ENCODE assay signal across 18 cellular contexts in the genomic region with DNA sequence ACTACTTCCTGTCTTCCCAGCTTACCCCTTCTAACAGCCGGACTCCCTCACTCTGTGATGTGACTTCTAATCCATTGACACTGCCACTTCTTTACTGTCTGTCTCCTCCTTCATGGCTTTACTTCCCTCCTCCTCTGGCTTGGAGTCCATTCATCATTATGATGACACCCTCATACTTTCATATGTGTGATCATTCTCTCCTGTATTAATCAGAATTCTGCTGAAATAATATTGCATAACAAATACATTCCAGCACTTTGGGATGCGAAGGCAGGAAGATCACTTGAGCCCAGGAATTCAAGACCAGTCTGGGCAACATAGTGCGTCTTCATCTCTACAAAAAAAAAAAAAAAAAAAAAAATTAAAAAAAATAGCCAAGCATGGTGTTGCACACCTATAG.
"Had no signal": no experiment of that assay in that cellular context is flagged by ENCODE, and none has a peak within 500 bp of the region (broad histone marks: within the 10 kb centered on the region; RNA-seq: fewer than 3 reads in every experiment).

No MANE protein-coding gene starts in this region.

- H3K27ac Mint-ChIP-seq: activated naive CD8-positive, alpha-beta T cell; endodermal cell; mesothelial cell of epicardium; naive thymus-derived CD8-positive, alpha-beta T cell; progenitor cell of endocrine pancreas; WTC11 had no signal

- H3K9me3 Mint-ChIP-seq: endodermal cell had no signal

- H3K4me3 Mint-ChIP-seq: activated naive CD8-positive, alpha-beta T cell; endodermal cell; mesothelial cell of epicardium; naive thymus-derived CD8-positive, alpha-beta T cell; WTC11 had no signal

- H3K9me3 ChIP-seq: adrenal gland, sigmoid colon, upper lobe of right lung had no signal

- H3K36me3 Mint-ChIP-seq: activated naive CD8-positive, alpha-beta T cell; naive thymus-derived CD8-positive, alpha-beta T cell; WTC11 had no signal

- H3K4me1 Mint-ChIP-seq: naive thymus-derived CD8-positive, alpha-beta T cell had no signal

- H3K36me3 ChIP-seq: adrenal gland, left lung, sigmoid colon, upper lobe of right lung had no signal

- H3K4me1 ChIP-seq: adrenal gland, left lung, sigmoid colon, upper lobe of right lung had no signal

- ATAC-seq: left lung; naive thymus-derived CD8-positive, alpha-beta T cell; stimulated activated naive CD8-positive, alpha-beta T cell treated with anti-CD3 and anti-CD28 coated beads, Interleukin-15, Interleukin-2, amounts not matched to agents 100 U/mL and 50 U/mL, for 24 hours; upper lobe of right lung; WTC11 had no signal

- H3K4me3 ChIP-seq: adrenal gland, coronary artery, left lung, sigmoid colon, upper lobe of right lung had no signal

- H3K27ac ChIP-seq: adrenal gland, coronary artery, left lung, sigmoid colon, upper lobe of right lung had no signal

- DNase-seq: activated T-cell treated with anti-CD3 and anti-CD28 coated beads, Interleukin-2, amount 50 U/mL, for 1 hour; adrenal gland; endodermal cell; foreskin fibroblast; kidney glomerular epithelial cell; left lung; naive thymus-derived CD8-positive, alpha-beta T cell; retina; sigmoid colon; stimulated activated CD4-positive, alpha-beta T cell treated with anti-CD3 and anti-CD28 coated beads, Interleukin-4, amount 100 ng/mL, for 4 hours; stimulated activated naive CD8-positive, alpha-beta T cell treated with anti-CD3 and anti-CD28 coated beads, Interleukin-15, Interleukin-2, amounts not matched to agents 100 U/mL and 50 U/mL, for 24 hours; T-helper 1 cell; upper lobe of right lung had no signal

- H3K27me3 ChIP-seq: adrenal gland, left lung, sigmoid colon, upper lobe of right lung had no signal
